In genomic region chr12:43903686-43904085, GRCh38 we compare ENCODE assay signal across 33 cellular contexts.
DNase-seq lines count a peak whose midpoint lies in the region; ATAC-seq, FAIRE-seq and TF ChIP-seq lines count a peak whose summit lies in the region.
"Had no signal": no experiment of that assay in that cellular context is flagged by ENCODE, and none has a peak within 500 bp of the region (broad histone marks: within the 10 kb centered on the region; RNA-seq: fewer than 3 reads in every experiment).

No MANE protein-coding gene starts in this region.

- no peak overlapping the region for H3K4me3 ChIP-seq in small intestine (ENCODE audit: low read depth in 1 of 2, low read length in 2 of 2)
- H3K4me3 ChIP-seq: A549; BLaER1; BLaER1 treated with 17β-estradiol and CSF1 and Interleukin-3, amounts not matched to agents 10 nM and 100 nM had no signal

- no peaks in the 10 kb centered on the region for H3K9me3 ChIP-seq in small intestine (ENCODE audit: control insufficient read depth, low read depth)
- H3K9me3 ChIP-seq: A549; BE2C; BLaER1; BLaER1 treated with 17β-estradiol and CSF1 and Interleukin-3, amounts not matched to agents 10 nM and 100 nM had no signal

- in situ Hi-C loops in SK-MEL-5 (cut with HindIII; ENCODE audit: low pct_unique_long_range_greater_than_20kb, low sequenced_read_pairs), result no loop called here

- no peaks in the 10 kb centered on the region for H3K36me3 ChIP-seq in small intestine (ENCODE audit: control insufficient read depth in 2 of 2, insufficient read depth in 2 of 2, low read length in 2 of 2)
- H3K36me3 ChIP-seq: BE2C; BLaER1; BLaER1 treated with 17β-estradiol and CSF1 and Interleukin-3, amounts not matched to agents 10 nM and 100 nM had no signal

- no peak for ATAC-seq in HG03175 (IDR thresholded peaks at IDR 0.05; ENCODE audit: unreplicated experiment)
- ATAC-seq in SK-N-SH treated with all-trans-retinoic acid at 6 μM for 48 hours, result no peak
- ATAC-seq: A549; CD8-positive, alpha-beta T cell had no signal

- no peak overlapping the region for H3K27ac ChIP-seq in small intestine (ENCODE audit: low read depth in 1 of 2, low read length in 1 of 2)
- H3K27ac ChIP-seq: 22Rv1; A549; BLaER1; BLaER1 treated with 17β-estradiol and CSF1 and Interleukin-3, amounts not matched to agents 10 nM and 100 nM; C4-2B had no signal

- H3K27me3 ChIP-seq in small intestine (ENCODE audit: control insufficient read depth in 2 of 2, insufficient read depth in 2 of 2, low read length in 2 of 2), result no peaks in the 10 kb centered on the region
- H3K27me3 ChIP-seq: BE2C; BLaER1; BLaER1 treated with 17β-estradiol and CSF1 and Interleukin-3, amounts not matched to agents 10 nM and 100 nM had no signal

- FAIRE-seq in small intestine (lab: Jason Lieb, UNC), result no peak
- FAIRE-seq: A204.1, A549, D721Med had no signal

- no peaks in the 10 kb centered on the region for H3K4me1 ChIP-seq in small intestine (ENCODE audit: control insufficient read depth in 2 of 2, insufficient read depth in 1 of 2, low read depth in 1 of 2, low read length in 1 of 2)
- H3K4me1 ChIP-seq: A549; BE2C; BLaER1; BLaER1 treated with 17β-estradiol and CSF1 and Interleukin-3, amounts not matched to agents 10 nM and 100 nM; Caco-2 had no signal

- peak; percentile 65 for DNase-seq in COLO829 (ENCODE audit: low spot score)
- DNase-seq in SK-MEL-5 (ENCODE audit: low read depth, low spot score), result peak; percentile 93
- peak; percentile 76 for DNase-seq in foreskin melanocyte
- no peak for DNase-seq in small intestine
- DNase-seq: 8988T; ACHN; AML-193; BE2C; C1 segment of cervical spinal cord; Caco-2; Calu3; CD4-positive, alpha-beta memory T cell; CD4-positive, alpha-beta T cell; CD4-positive, CD25-positive, alpha-beta regulatory T cell; CD8-positive, alpha-beta memory T cell; CD8-positive, alpha-beta T cell; COR-L47; DMS 273 treated with DMSO at 0.1 percent for 48 hours; DMS153; DMS53; DMS79; DMS79 treated with DMSO at 0.1 percent for 48 hours; DND-41; EL had no signal

TF ChIP-seq in SK-N-SH treated with all-trans-retinoic acid at 6 μM for 48 hours, 23 proteins besides CTCF, POLR2A, EP300 and RAD21:
- TF ChIP-seq, protein P1, sequence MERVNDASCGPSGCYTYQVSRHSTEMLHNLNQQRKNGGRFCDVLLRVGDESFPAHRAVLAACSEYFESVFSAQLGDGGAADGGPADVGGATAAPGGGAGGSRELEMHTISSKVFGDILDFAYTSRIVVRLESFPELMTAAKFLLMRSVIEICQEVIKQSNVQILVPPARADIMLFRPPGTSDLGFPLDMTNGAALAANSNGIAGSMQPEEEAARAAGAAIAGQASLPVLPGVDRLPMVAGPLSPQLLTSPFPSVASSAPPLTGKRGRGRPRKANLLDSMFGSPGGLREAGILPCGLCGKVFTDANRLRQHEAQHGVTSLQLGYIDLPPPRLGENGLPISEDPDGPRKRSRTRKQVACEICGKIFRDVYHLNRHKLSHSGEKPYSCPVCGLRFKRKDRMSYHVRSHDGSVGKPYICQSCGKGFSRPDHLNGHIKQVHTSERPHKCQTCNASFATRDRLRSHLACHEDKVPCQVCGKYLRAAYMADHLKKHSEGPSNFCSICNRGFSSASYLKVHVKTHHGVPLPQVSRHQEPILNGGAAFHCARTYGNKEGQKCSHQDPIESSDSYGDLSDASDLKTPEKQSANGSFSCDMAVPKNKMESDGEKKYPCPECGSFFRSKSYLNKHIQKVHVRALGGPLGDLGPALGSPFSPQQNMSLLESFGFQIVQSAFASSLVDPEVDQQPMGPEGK (CRISPR knock-in tag; IDR thresholded peaks at IDR 0.05; ENCODE audit: borderline replicate concordance), result no peak
- TF ChIP-seq ZC3H10 (CRISPR knock-in tag; IDR thresholded peaks at IDR 0.05) (no peak), TCF4 (CRISPR knock-in tag; IDR thresholded peaks at IDR 0.05; ENCODE audit: borderline replicate concordance) (no peak), CSDC2 (CRISPR knock-in tag; IDR thresholded peaks at IDR 0.05) (no peak), POU6F1 (CRISPR knock-in tag; IDR thresholded peaks at IDR 0.05; ENCODE audit: borderline replicate concordance, low read depth) (no peak), TOX (CRISPR knock-in tag; IDR thresholded peaks at IDR 0.05; ENCODE audit: borderline replicate concordance) (no peak), OSR1 (CRISPR knock-in tag; IDR thresholded peaks at IDR 0.05) (no peak), PPARA (CRISPR knock-in tag; IDR thresholded peaks at IDR 0.05; ENCODE audit: borderline replicate concordance) (no peak), GLIS3 (CRISPR knock-in tag; IDR thresholded peaks at IDR 0.05) (no peak), ZNF565 (CRISPR knock-in tag; conservative IDR thresholded peaks at IDR 0.05; ENCODE audit: low read depth) (no peak), SNAI2 (CRISPR knock-in tag; IDR thresholded peaks at IDR 0.05) (no peak), ZFP3 (CRISPR knock-in tag; IDR thresholded peaks at IDR 0.05) (no peak), ARNTL (CRISPR knock-in tag; IDR thresholded peaks at IDR 0.05; ENCODE audit: borderline replicate concordance, low read depth) (no peak), ESRRG (CRISPR knock-in tag; IDR thresholded peaks at IDR 0.05) (no peak)
- TF ChIP-seq, protein P2, sequence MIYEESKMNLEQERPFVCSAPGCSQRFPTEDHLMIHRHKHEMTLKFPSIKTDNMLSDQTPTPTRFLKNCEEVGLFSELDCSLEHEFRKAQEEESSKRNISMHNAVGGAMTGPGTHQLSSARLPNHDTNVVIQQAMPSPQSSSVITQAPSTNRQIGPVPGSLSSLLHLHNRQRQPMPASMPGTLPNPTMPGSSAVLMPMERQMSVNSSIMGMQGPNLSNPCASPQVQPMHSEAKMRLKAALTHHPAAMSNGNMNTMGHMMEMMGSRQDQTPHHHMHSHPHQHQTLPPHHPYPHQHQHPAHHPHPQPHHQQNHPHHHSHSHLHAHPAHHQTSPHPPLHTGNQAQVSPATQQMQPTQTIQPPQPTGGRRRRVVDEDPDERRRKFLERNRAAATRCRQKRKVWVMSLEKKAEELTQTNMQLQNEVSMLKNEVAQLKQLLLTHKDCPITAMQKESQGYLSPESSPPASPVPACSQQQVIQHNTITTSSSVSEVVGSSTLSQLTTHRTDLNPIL (CRISPR knock-in tag; IDR thresholded peaks at IDR 0.05; ENCODE audit: low read depth), result no peak
